In the genomic region with DNA sequence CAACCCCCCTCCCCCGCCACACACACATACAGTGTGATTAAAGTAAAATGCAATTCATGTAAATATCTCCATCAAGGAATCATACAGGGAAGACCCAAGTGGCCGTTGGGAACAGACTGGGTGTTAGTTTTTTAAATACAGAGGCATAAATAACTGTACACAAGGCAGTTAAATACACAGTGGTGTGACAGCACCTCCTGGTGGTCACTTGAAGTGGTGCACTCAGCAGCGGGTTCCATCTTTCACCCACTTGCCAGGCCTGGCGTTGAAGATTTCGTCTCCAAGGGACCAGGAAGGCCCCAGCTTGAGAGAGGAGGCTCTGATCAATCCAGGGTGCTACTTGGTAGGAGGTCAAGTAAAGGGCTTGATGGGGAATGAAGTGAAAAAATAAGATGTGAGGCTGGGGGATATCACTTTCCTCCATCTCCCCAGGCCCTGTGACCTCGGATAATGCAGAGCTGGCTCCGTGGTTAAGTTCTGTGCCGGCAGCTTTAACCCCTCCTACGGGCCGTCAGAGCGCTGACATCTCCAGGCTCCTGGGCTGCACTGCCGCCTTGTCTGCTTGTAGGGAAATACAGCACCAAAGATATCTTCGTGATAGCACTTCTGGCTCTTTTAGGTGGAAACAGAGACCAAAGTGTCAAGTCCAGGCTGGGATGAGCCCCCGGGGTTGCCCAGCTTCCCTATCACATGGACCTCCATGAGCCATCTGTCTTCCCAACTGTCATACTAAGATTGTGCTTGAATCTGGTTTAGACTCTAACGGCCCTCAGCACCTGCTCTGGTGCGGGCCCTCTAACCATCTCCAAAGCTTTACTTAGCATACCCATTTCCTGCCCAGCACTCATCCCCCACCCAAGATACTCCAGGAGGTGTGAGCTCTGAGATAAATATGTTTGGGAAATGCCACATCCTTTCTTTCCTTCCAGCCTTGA, we compare ENCODE assay signal across 8 cellular contexts. TPM values are rescaled to one million over a fixed set of nuclear protein-coding genes. Genes with fewer than 3 reads are reported as not detected.
A peak's percentile ranks its signal among the peaks of the same experiment; 100 is the strongest.
DNase-seq lines count a peak whose midpoint lies in the region; ATAC-seq and TF ChIP-seq lines count a peak whose summit lies in the region.

No MANE protein-coding gene starts in this region.

- H3K4me1 Mint-ChIP-seq in Calu3 (ENCODE audit: low read depth, unreplicated experiment) = no peaks in the 10 kb centered on the region

- ATAC-seq in lung (ENCODE audit: insufficient read depth, low FRiP score) = peak; percentile 63

- no peaks in the 10 kb centered on the region for H3K27me3 ChIP-seq in lung (ENCODE audit: control insufficient read depth, insufficient read depth)

- BruUV-seq in Calu3 (replicated peaks; lab: Mats Ljungman, UMichigan) = no TSS peak

- peaks cover 0 to 1% of the 10 kb centered on the region in 2 donors for H3K4me1 ChIP-seq in lung (ENCODE audit: control insufficient read depth in 2 of 2, insufficient read depth in 2 of 2, low read length in 2 of 2)

- H3K9me3 ChIP-seq in lung (ENCODE audit: control insufficient read depth in 2 of 2, insufficient read depth in 1 of 2, low read length in 1 of 2) = no peaks in the 10 kb centered on the region

- peaks cover 0 to 10% of the 10 kb centered on the region in 2 donors for H3K36me3 ChIP-seq in lung (ENCODE audit: control insufficient read depth in 2 of 2, insufficient read depth in 2 of 2, low read length in 2 of 2)

- WGBS in lung, 2 donors = 49 to 53% methylated on average over 16 of the region's 16 CpGs

- H3K4me3 ChIP-seq in lung = no peak overlapping the region

- H3K4me3 Mint-ChIP-seq in Calu3 (ENCODE audit: low read depth, unreplicated experiment) = no peak overlapping the region

- no peak overlapping the region for H3K27ac Mint-ChIP-seq in Calu3 (ENCODE audit: unreplicated experiment)

- peak; percentile 88 for TF ChIP-seq CTCF in Calu3 (IDR thresholded peaks at IDR 0.05; ENCODE audit: unreplicated experiment)
- TF ChIP-seq CTCF in lung (IDR thresholded peaks at IDR 0.05; ENCODE audit: control extremely low read depth, extremely low read depth) = peak; percentile 67

- CTCF ChIA-PET in Calu3 (lab: Charles Lee) = interaction anchor here (1.1 to 3.0 kb wide), 5 partner anchors 42 to 130 kb away, joined by 4 to 24 read pairs (median 4); no protein-coding TSS in a partner anchor

- no peak overlapping the region for H3K27ac ChIP-seq in lung (ENCODE audit: low read depth in 1 of 2, low read length in 1 of 2)

- intact Hi-C loops in Calu3 (cut with micrococcal nuclease; ENCODE audit: unreplicated experiment) = loop anchor here (1.0 kb wide), 2 partner anchors 42 to 48 kb away; no protein-coding TSS in a partner anchor

- H3K27me3 Mint-ChIP-seq in Calu3 (ENCODE audit: unreplicated experiment) = peaks cover 19% of the 10 kb centered on the region

- no peaks in the 10 kb centered on the region for H3K9me3 Mint-ChIP-seq in Calu3 (ENCODE audit: low read depth, unreplicated experiment)

- no peaks in the 10 kb centered on the region for H3K36me3 Mint-ChIP-seq in Calu3 (ENCODE audit: insufficient read depth, unreplicated experiment)

- DNase-seq in Calu3 (peak; percentile 74), KG1 (lab: John Stamatoyannopoulos, UW) (peak; percentile 4), cerebellum (ENCODE audit: low spot score) (peak; percentile 47), lung (ENCODE audit: low spot score) (peak; percentile 66), NCI-H128 (lab: John Stamatoyannopoulos, UW; ENCODE audit: unreplicated experiment) (no peak), cerebellar nuclear complex (lab: John Stamatoyannopoulos, UW) (no peak)
- peak; percentile 56 to 68 for DNase-seq in activated CD4-positive, alpha-beta T cell treated with anti-CD3 and anti-CD28 coated beads for 24 hours (ENCODE audit: low read depth in 2 of 2)
- peak; percentile 41 to 49 for DNase-seq in stimulated activated CD8-positive, alpha-beta memory T cell treated with anti-CD3 and anti-CD28 coated beads, Interleukin-15, amount 100 ng/mL, for 48 hours (ENCODE audit: low read depth in 2 of 2)

RNA-seq across cellular contexts. Expression of a gene that starts 20.7 kb away (rescaled TPM):
- total RNA-seq in Calu3 (2022) (93.1 and 214 TPM in 2 replicates), cerebellum (3.9 TPM), lung (100 to 1,000 TPM in 1 of 2 donors, 10 to 100 TPM in 1; 19.8 to 148 TPM)
- polyA plus RNA-seq in lung = 100 to 1,000 TPM in 1 of 2 donors, 10 to 100 TPM in 1; 82.8 to 228 TPM

Comparison
In these comparisons a context has a peak if more than half of its experiments do, and no peak if none do; other contexts are left out.
1. DNase-seq: peak in Calu3 (single experiment), KG1 (single experiment), activated CD4-positive, alpha-beta T cell treated with anti-CD3 and anti-CD28 coated beads for 24 hours (2 of 2), cerebellum (single experiment), lung (single experiment) and stimulated activated CD8-positive, alpha-beta memory T cell treated with anti-CD3 and anti-CD28 coated beads, Interleukin-15, amount 100 ng/mL, for 48 hours (2 of 2); none in NCI-H128 (single experiment) and cerebellar nuclear complex (0 of 2).